8 cellular contexts compared by ENCODE assay signal in the genomic region with DNA sequence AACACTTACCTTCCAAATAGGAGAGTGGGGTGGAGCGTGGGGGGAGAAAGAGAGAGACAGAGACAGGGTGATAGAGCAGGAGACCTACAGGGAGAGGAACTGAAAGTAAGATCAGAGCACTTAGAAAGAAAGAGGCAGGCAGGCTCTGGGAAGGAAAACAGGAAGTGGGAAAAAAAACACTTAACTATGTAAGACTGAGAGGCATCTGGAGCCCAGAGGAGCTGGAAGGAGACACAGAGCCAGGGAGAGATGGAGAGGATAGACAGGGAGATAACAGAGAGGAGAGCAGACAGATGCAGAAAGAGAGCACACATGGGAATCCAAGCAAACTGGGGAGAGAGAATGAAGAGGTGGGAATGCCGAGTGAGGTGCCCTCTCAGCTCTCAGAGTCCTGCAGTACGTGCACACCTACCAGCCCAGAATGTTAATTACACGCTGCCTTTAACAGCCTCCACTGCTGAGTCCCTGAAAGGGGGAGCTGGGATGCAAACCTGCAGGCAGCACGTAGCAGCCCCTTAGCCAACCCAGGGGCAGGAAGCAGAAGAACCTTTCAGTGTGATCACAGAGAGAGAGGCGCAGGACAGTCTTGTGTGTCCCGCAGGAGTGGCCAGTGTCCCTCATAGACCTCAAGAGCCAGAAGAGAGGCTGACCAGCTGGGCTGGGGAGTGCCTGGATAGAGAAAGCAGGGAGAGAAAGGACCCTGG.
DNase-seq lines count a peak whose midpoint lies in the region; ATAC-seq, FAIRE-seq and TF ChIP-seq lines count a peak whose summit lies in the region.

No MANE protein-coding gene starts in this region.

- ATAC-seq in GM18909 (IDR thresholded peaks at IDR 0.05; ENCODE audit: poor library complexity, unreplicated experiment) (peak; percentile 56), HG02840 (IDR thresholded peaks at IDR 0.05; ENCODE audit: low FRiP score, unreplicated experiment) (no peak), HG03457 (IDR thresholded peaks at IDR 0.05; ENCODE audit: unreplicated experiment) (no peak)

- TF ChIP-seq CTCF in AG10803 (conservative IDR thresholded peaks at IDR 0.05; ENCODE audit: low read length), result no peak

- peak; percentile 79 for DNase-seq in AG10803 (ENCODE audit: low read depth)
- peak; percentile 39 for DNase-seq in HTR-8/SVneo (ENCODE audit: insufficient read length, low spot score)
- no peak for DNase-seq in activated naive CD8-positive, alpha-beta T cell treated with anti-CD3 and anti-CD28 coated beads for 36 hours
- DNase-seq in kidney glomerular epithelial cell (lab: John Stamatoyannopoulos, UW), result peak; percentile 46

- H3K4me1 Mint-ChIP-seq in activated naive CD8-positive, alpha-beta T cell treated with anti-CD3 and anti-CD28 coated beads for 36 hours, result peaks cover 7% of the 10 kb centered on the region

- peak overlapping the region; percentile 46 for H3K27ac ChIP-seq in urinary bladder (ENCODE audit: low read depth)

- no peaks in the 10 kb centered on the region for H3K36me3 Mint-ChIP-seq in activated naive CD8-positive, alpha-beta T cell treated with anti-CD3 and anti-CD28 coated beads for 36 hours

- no peak for FAIRE-seq in HTR-8/SVneo (lab: Jason Lieb, UNC)

- WGBS in urinary bladder, result 47% methylated on average over 7 of the region's 7 CpGs

- peak overlapping the region; percentile 27 for H3K4me3 Mint-ChIP-seq in activated naive CD8-positive, alpha-beta T cell treated with anti-CD3 and anti-CD28 coated beads for 36 hours

- no peaks in the 10 kb centered on the region for H3K4me1 ChIP-seq in urinary bladder (ENCODE audit: insufficient read depth)

- H3K27ac Mint-ChIP-seq in activated naive CD8-positive, alpha-beta T cell treated with anti-CD3 and anti-CD28 coated beads for 36 hours, result peak overlapping the region; percentile 15

- H3K36me3 ChIP-seq in urinary bladder (ENCODE audit: insufficient read depth), result no peaks in the 10 kb centered on the region

- H3K9me3 Mint-ChIP-seq in activated naive CD8-positive, alpha-beta T cell treated with anti-CD3 and anti-CD28 coated beads for 36 hours, result no peaks in the 10 kb centered on the region

- no peaks in the 10 kb centered on the region for H3K27me3 Mint-ChIP-seq in activated naive CD8-positive, alpha-beta T cell treated with anti-CD3 and anti-CD28 coated beads for 36 hours

- peak overlapping the region; percentile 40 for H3K4me3 ChIP-seq in AG10803 (ENCODE audit: low read length)
- no peak overlapping the region for H3K4me3 ChIP-seq in urinary bladder (ENCODE audit: low read depth, low read length)
